Comparison of ENCODE assay signal across 16 cellular contexts in the genomic region with DNA sequence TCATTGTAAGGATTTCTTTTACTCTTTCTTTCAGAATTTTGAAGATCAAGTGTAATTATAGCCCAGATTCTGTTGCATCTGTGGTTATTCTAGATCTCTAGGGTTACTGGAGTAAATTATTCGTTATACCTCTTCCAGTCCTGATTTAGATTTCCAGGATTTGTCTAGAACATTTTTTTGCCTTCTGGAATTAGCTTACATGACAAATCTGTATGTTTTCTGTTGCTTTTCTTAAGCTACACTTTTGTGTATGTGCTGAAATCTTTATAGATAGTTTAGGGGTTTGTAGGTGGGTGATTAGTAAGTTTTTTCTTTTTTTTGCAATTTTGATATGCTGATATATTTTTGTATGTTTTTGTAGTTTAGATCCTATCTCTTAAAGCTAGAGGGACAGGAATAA. TPM values are rescaled to one million over a fixed set of nuclear protein-coding genes. Genes with fewer than 3 reads are reported as not detected.
A peak's percentile ranks its signal among the peaks of the same experiment; 100 is the strongest.
DNase-seq lines count a peak whose midpoint lies in the region; ATAC-seq and TF ChIP-seq lines count a peak whose summit lies in the region.
"Had no signal": no experiment of that assay in that cellular context is flagged by ENCODE, and none has a peak within 500 bp of the region (broad histone marks: within the 10 kb centered on the region; RNA-seq: fewer than 3 reads in every experiment).

No MANE protein-coding gene starts in this region.

- H3K36me3 Mint-ChIP-seq in MCF 10A (ENCODE audit: insufficient read depth, unreplicated experiment) = peaks cover 10% of the 10 kb centered on the region
- H3K36me3 Mint-ChIP-seq in activated B cell treated with CpG ODN at 0.5 μM for 24 hours (ENCODE audit: low read depth) = peaks cover 90% of the 10 kb centered on the region
- H3K36me3 Mint-ChIP-seq in mesothelial cell of epicardium = peaks cover 53% of the 10 kb centered on the region
- peaks cover 54 to 74% of the 10 kb centered on the region in 2 donors for H3K36me3 Mint-ChIP-seq in stimulated activated naive B cell treated with anti-CD40 and anti-IgM and Interleukin-4, amounts not matched to agents 10 μg/mL and 1 μg/mL and 100 μg/mL, for 72 hours

- H3K4me1 ChIP-seq in breast epithelium = no peaks in the 10 kb centered on the region
- H3K4me1 ChIP-seq in tibial nerve = no peaks in the 10 kb centered on the region

- no peak for TF ChIP-seq CTCF in MCF 10A (IDR thresholded peaks at IDR 0.05; ENCODE audit: unreplicated experiment)
- TF ChIP-seq CTCF in breast epithelium (IDR thresholded peaks at IDR 0.05) = no peak
- no peak for TF ChIP-seq CTCF in activated B cell treated with CpG ODN at 0.5 μM for 24 hours (IDR thresholded peaks at IDR 0.05)
- TF ChIP-seq CTCF in mesothelial cell of epicardium (IDR thresholded peaks at IDR 0.05; ENCODE audit: unreplicated experiment) = no peak
- no peak for TF ChIP-seq CTCF in tibial nerve (IDR thresholded peaks at IDR 0.05)

- no peak overlapping the region for H3K27ac ChIP-seq in breast epithelium
- no peak overlapping the region for H3K27ac ChIP-seq in tibial nerve
- H3K27ac ChIP-seq: 22Rv1, GM23248 had no signal

- 72 to 76% methylated on average over 1 of the region's 1 CpG for WGBS in tibial nerve, 2 donors

- no peak for ATAC-seq in activated B cell treated with CpG ODN at 0.5 μM for 24 hours (ENCODE audit: low read depth)
- no peak for ATAC-seq in stimulated activated naive B cell treated with anti-CD40 and anti-IgM and Interleukin-4, amounts not matched to agents 10 μg/mL and 1 μg/mL and 100 μg/mL, for 72 hours (replicated peaks)
- ATAC-seq: GM12878 had no signal

- H3K4me3 ChIP-seq in breast epithelium = no peak overlapping the region
- no peak overlapping the region for H3K4me3 ChIP-seq in tibial nerve
- H3K4me3 ChIP-seq: GM12878, GM23248 had no signal

- POLR2A ChIA-PET in MCF 10A (lab: Yijun Ruan, JAX) (interaction anchor here (0.7 to 1.4 kb wide), 3 partner anchors 10 to 12 kb away, joined by 3 to 6 read pairs (median 4); no protein-coding TSS in a partner anchor), activated B cell treated with CpG ODN at 0.5 μM for 24 hours (lab: Charles Lee) (interaction anchor here (0.6 to 1.7 kb wide), 5 partner anchors 10 to 196 kb away, joined by 3 to 5 read pairs (median 5); no protein-coding TSS in a partner anchor)

- H3K27me3 ChIP-seq in breast epithelium (no peaks in the 10 kb centered on the region), tibial nerve (no peaks in the 10 kb centered on the region)

- H3K4me1 Mint-ChIP-seq in MCF 10A (ENCODE audit: insufficient read depth, unreplicated experiment) (peaks cover 11% of the 10 kb centered on the region), activated B cell treated with CpG ODN at 0.5 μM for 24 hours (peaks cover 77% of the 10 kb centered on the region), mesothelial cell of epicardium (peaks cover 5% of the 10 kb centered on the region)
- peaks cover 31 to 53% of the 10 kb centered on the region in 2 donors for H3K4me1 Mint-ChIP-seq in stimulated activated naive B cell treated with anti-CD40 and anti-IgM and Interleukin-4, amounts not matched to agents 10 μg/mL and 1 μg/mL and 100 μg/mL, for 72 hours

- intact Hi-C loops in MCF 10A (cut with micrococcal nuclease) (no loop called here), breast epithelium (cut with DNase I; ENCODE audit: low total_unique reads) (no loop called here), activated B cell treated with CpG ODN at 0.5 μM for 24 hours (cut with micrococcal nuclease) (loop anchor here (5.0 kb wide), 1 partner anchor 34 kb away; no protein-coding TSS in a partner anchor)

- TF ChIP-seq POLR2A in breast epithelium (IDR thresholded peaks at IDR 0.05) (no peak), tibial nerve (IDR thresholded peaks at IDR 0.05) (no peak)

- H3K36me3 ChIP-seq in breast epithelium (no peaks in the 10 kb centered on the region), tibial nerve (peaks cover 0 to 9% (median 0%) of the 10 kb centered on the region in 3 donors)

- H3K9me3 Mint-ChIP-seq in MCF 10A (ENCODE audit: unreplicated experiment) (peaks cover 7% of the 10 kb centered on the region), activated B cell treated with CpG ODN at 0.5 μM for 24 hours (peaks cover 5% of the 10 kb centered on the region), mesothelial cell of epicardium (peaks cover 23% of the 10 kb centered on the region)
- peaks cover 3 to 4% of the 10 kb centered on the region in 2 donors for H3K9me3 Mint-ChIP-seq in stimulated activated naive B cell treated with anti-CD40 and anti-IgM and Interleukin-4, amounts not matched to agents 10 μg/mL and 1 μg/mL and 100 μg/mL, for 72 hours
- H3K9me3 Mint-ChIP-seq: CD4-positive, alpha-beta T cell had no signal

- H3K27me3 Mint-ChIP-seq in MCF 10A (ENCODE audit: insufficient read depth, unreplicated experiment) (no peaks in the 10 kb centered on the region), activated B cell treated with CpG ODN at 0.5 μM for 24 hours (no peaks in the 10 kb centered on the region), mesothelial cell of epicardium (ENCODE audit: low read depth) (no peaks in the 10 kb centered on the region)
- no peaks in the 10 kb centered on the region for H3K27me3 Mint-ChIP-seq in stimulated activated naive B cell treated with anti-CD40 and anti-IgM and Interleukin-4, amounts not matched to agents 10 μg/mL and 1 μg/mL and 100 μg/mL, for 72 hours
- H3K27me3 Mint-ChIP-seq: CD4-positive, alpha-beta T cell had no signal

- H3K9me3 ChIP-seq in breast epithelium = no peaks in the 10 kb centered on the region
- peaks cover 0 to 3% (median 0%) of the 10 kb centered on the region in 4 donors for H3K9me3 ChIP-seq in tibial nerve

- H3K27ac Mint-ChIP-seq in MCF 10A (ENCODE audit: low read depth, unreplicated experiment) (peak overlapping the region; percentile 32), activated B cell treated with CpG ODN at 0.5 μM for 24 hours (peak overlapping the region; percentile 73), mesothelial cell of epicardium (peak overlapping the region; percentile 40)
- H3K27ac Mint-ChIP-seq in stimulated activated naive B cell treated with anti-CD40 and anti-IgM and Interleukin-4, amounts not matched to agents 10 μg/mL and 1 μg/mL and 100 μg/mL, for 72 hours = peak overlapping the region; percentile 31
- H3K27ac Mint-ChIP-seq: CD4-positive, alpha-beta T cell had no signal

- DNase-seq in MCF 10A (ENCODE audit: unreplicated experiment) (no peak), breast epithelium (ENCODE audit: low spot score in 2 of 2) (no peak), activated B cell treated with CpG ODN at 0.5 μM for 24 hours (no peak), mesothelial cell of epicardium (ENCODE audit: low spot score in 2 of 2, unreplicated experiment in 2 of 2) (no peak), tibial nerve (ENCODE audit: low spot score in 2 of 2) (no peak), T-helper 9 cell (no peak), mucosa of gallbladder (ENCODE audit: low spot score) (no peak)
- no peak for DNase-seq in stimulated activated naive B cell treated with anti-CD40 and anti-IgM and Interleukin-4, amounts not matched to agents 10 μg/mL and 1 μg/mL and 100 μg/mL, for 72 hours
- DNase-seq: C1 segment of cervical spinal cord; Calu3; CD4-positive, alpha-beta T cell; DMS 273 treated with DMSO at 0.1 percent for 48 hours; H7 had no signal

- BruUV-seq in MCF 10A (replicated peaks; lab: Mats Ljungman, UMichigan) = no TSS peak

- CTCF ChIA-PET in MCF 10A (lab: Yijun Ruan, JAX) = interaction anchor here (0.6 to 2.2 kb wide), 9 partner anchors 8 to 265 kb away, joined by 3 to 13 read pairs (median 4); no protein-coding TSS in a partner anchor
- CTCF ChIA-PET in activated B cell treated with CpG ODN at 0.5 μM for 24 hours (lab: Charles Lee) = interaction anchor here (1.0 to 1.6 kb wide), 3 partner anchors 10 to 196 kb away, joined by 3 read pairs; no protein-coding TSS in a partner anchor

- no peak for TF ChIP-seq EP300 in tibial nerve (IDR thresholded peaks at IDR 0.05)

- H3K4me3 Mint-ChIP-seq in MCF 10A (ENCODE audit: unreplicated experiment) = no peak overlapping the region
- no peak overlapping the region for H3K4me3 Mint-ChIP-seq in activated B cell treated with CpG ODN at 0.5 μM for 24 hours
- H3K4me3 Mint-ChIP-seq in mesothelial cell of epicardium = no peak overlapping the region
- no peak overlapping the region for H3K4me3 Mint-ChIP-seq in stimulated activated naive B cell treated with anti-CD40 and anti-IgM and Interleukin-4, amounts not matched to agents 10 μg/mL and 1 μg/mL and 100 μg/mL, for 72 hours
- H3K4me3 Mint-ChIP-seq: CD4-positive, alpha-beta T cell had no signal

RNA-seq across cellular contexts. Expression of a gene that starts 13.7 kb away (rescaled TPM):
- total RNA-seq in MCF 10A (2022) = 13.3 and 16.0 TPM in 2 replicates
- total RNA-seq in breast epithelium = 10 to 100 TPM in 2 of 3 donors, 1 to 10 TPM in 1; 4.8 to 45.2 (median 43.3) TPM
- 171 and 207 TPM in 2 replicates for total RNA-seq in activated B cell treated with CpG ODN at 0.5 μM for 24 hours
- total RNA-seq in mesothelial cell of epicardium = 45.3 to 51.6 TPM (median 50.9 TPM) in 3 replicates
- 10 to 100 TPM in 3 of 4 donors, 1 to 10 TPM in 1; 4.3 to 30.8 (median 16.8) TPM for total RNA-seq in tibial nerve
- 19.0 TPM for total RNA-seq in mucosa of gallbladder
